ENCODE assay signal across 10 cellular contexts in the genomic region with DNA sequence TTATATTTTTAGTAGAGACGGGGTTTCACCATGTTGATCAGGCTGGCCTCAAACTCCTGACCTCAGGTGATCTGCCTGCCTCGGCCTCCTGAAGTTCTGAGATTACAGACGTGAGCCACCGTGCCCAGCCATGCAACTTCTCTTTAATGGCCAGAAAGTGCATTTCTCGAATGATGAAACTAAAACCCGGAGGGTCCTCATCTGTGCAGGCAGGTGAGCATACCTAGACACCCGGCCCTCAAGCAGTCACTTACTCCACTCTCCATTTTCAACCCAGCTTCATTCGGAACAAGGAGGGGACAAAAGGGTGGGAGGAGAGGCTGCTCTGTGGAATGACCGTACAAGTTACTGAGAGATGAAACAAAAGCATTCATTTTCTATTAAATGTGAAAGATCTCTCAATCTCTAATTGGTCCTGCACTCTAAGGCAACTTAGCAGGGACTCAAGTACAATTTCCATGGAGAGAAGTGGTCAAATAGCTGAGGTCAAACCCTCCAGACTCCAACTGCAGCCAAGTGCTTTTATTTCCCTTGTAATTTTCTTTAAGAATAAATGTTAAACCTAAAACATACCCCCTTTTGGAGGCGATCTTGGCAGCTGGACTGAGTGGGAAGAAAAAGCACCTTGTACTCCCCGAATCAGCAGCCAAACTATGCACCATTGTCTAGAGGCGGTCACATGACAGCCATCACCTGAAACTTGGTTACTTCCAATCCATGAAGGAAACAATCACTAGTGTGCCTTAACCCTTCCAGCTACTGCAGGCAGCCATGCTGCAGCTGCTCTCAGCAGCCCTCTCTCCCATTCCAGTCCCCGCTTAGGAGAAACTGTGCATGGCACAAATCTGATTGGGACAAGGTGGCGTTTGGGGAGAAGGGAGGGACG.
DNase-seq lines count a peak whose midpoint lies in the region; ATAC-seq and TF ChIP-seq lines count a peak whose summit lies in the region.
"Had no signal": no experiment of that assay in that cellular context is flagged by ENCODE, and none has a peak within 500 bp of the region (broad histone marks: within the 10 kb centered on the region; RNA-seq: fewer than 3 reads in every experiment).

No MANE protein-coding gene starts in this region.

- no peak for TF ChIP-seq EP300 in esophagus muscularis mucosa (IDR thresholded peaks at IDR 0.05)
- TF ChIP-seq EP300 in neural cell (conservative IDR thresholded peaks at IDR 0.05; ENCODE audit: poor library complexity, severe bottlenecking): no peak

- TF ChIP-seq POLR2A in esophagus muscularis mucosa (IDR thresholded peaks at IDR 0.05; ENCODE audit: low read depth): no peak

- H4K20me1 ChIP-seq in neural cell (ENCODE audit: insufficient read depth): no peaks in the 10 kb centered on the region

- H2AFZ ChIP-seq in neural cell (ENCODE audit: low read depth, low read length): no peak overlapping the region

- peaks cover 69% of the 10 kb centered on the region for H3K79me2 ChIP-seq in neural cell (replicated peaks; ENCODE audit: insufficient read depth, low read length)

- H3K9me3 ChIP-seq in NT2/D1 (ENCODE audit: insufficient read depth, low read length) (no peaks in the 10 kb centered on the region), esophagus muscularis mucosa (no peaks in the 10 kb centered on the region), neural cell (ENCODE audit: low read length) (no peaks in the 10 kb centered on the region)

- 47% methylated on average over 15 of the region's 15 CpGs for WGBS in esophagus muscularis mucosa

- peak overlapping the region; percentile 82 for H3K9ac ChIP-seq in NT2/D1 (ENCODE audit: insufficient read length, low read depth)
- H3K9ac ChIP-seq in neural cell (ENCODE audit: low read length): peak overlapping the region; percentile 58

- peaks cover 4% of the 10 kb centered on the region for H3F3A ChIP-seq in neural cell (ENCODE audit: insufficient read depth, low read length, poor library complexity, severe bottlenecking)

- H3K27ac ChIP-seq in esophagus muscularis mucosa (replicated peaks in 1 of 4) (peak overlapping the region; percentile 61 to 73 (median 72)), neural cell (ENCODE audit: low read length) (peak overlapping the region; percentile 73)

- no peak for ATAC-seq in HG03159 (IDR thresholded peaks at IDR 0.05; ENCODE audit: unreplicated experiment)
- no peak for ATAC-seq in HG03521 (IDR thresholded peaks at IDR 0.05; ENCODE audit: unreplicated experiment)
- ATAC-seq in HG02763 (IDR thresholded peaks at IDR 0.05; ENCODE audit: unreplicated experiment): no peak

- TF ChIP-seq CTCF in AG09309 (IDR thresholded peaks at IDR 0.05; ENCODE audit: control insufficient read depth, insufficient read depth, low read depth, low read length, missing control alignments) (no peak), esophagus muscularis mucosa (IDR thresholded peaks at IDR 0.05) (no peak), neural cell (IDR thresholded peaks at IDR 0.05; ENCODE audit: poor library complexity, severe bottlenecking) (no peak)

- intact Hi-C loops in esophagus muscularis mucosa (cut with DNase I): no loop called here

- H3K27me3 ChIP-seq in NT2/D1 (ENCODE audit: insufficient read depth, insufficient read length) (no peaks in the 10 kb centered on the region), esophagus muscularis mucosa (no peaks in the 10 kb centered on the region), neural cell (ENCODE audit: insufficient read depth, low read depth, low read length) (no peaks in the 10 kb centered on the region)

- DNase-seq in AG09309 (ENCODE audit: low read depth) (no peak), NT2/D1 (ENCODE audit: low read depth, low spot score) (no peak), esophagus muscularis mucosa (ENCODE audit: extremely low spot score) (no peak), GM19240 (ENCODE audit: insufficient read length, low spot score) (no peak)
- DNase-seq: DMS153, naive B cell had no signal

- H3K4me1 ChIP-seq in NT2/D1 (ENCODE audit: insufficient read depth, insufficient read length) (peaks cover 2% of the 10 kb centered on the region), esophagus muscularis mucosa (peaks cover 46 to 82% (median 74%) of the 10 kb centered on the region in 4 donors)

- no peak for TF ChIP-seq RAD21 in neural cell (conservative IDR thresholded peaks at IDR 0.05)

- peak overlapping the region; percentile 7 for H3K4me3 ChIP-seq in AG09309 (ENCODE audit: control insufficient read depth, low read depth, low read length)
- H3K4me3 ChIP-seq in NT2/D1 (ENCODE audit: insufficient read length, low read depth): peak overlapping the region; percentile 53
- peak overlapping the region; percentile 32 to 49 (median 39) for H3K4me3 ChIP-seq in esophagus muscularis mucosa
- H3K4me3 ChIP-seq in neural cell (ENCODE audit: low read length): peak overlapping the region; percentile 61

- H3K36me3 ChIP-seq in NT2/D1 (ENCODE audit: insufficient read depth, insufficient read length, low read length) (peaks cover 12% of the 10 kb centered on the region), esophagus muscularis mucosa (no peaks in the 10 kb centered on the region), neural cell (ENCODE audit: insufficient read depth, low read length) (no peaks in the 10 kb centered on the region)

- H3K4me2 ChIP-seq in neural cell (ENCODE audit: low read length): peak overlapping the region; percentile 27

- H3K9me2 ChIP-seq in neural cell (ENCODE audit: insufficient read depth, low read length): no peaks in the 10 kb centered on the region

TF ChIP-seq in neural cell, 6 proteins besides CTCF, POLR2A, EP300 and RAD21:
- TF ChIP-seq POLR2AphosphoS5 (IDR thresholded peaks at IDR 0.05) (peak; percentile 31), EZH2 (IDR thresholded peaks at IDR 0.05; ENCODE audit: borderline replicate concordance, insufficient read depth, low read length, poor library complexity, severe bottlenecking) (no peak), MXI1 (conservative IDR thresholded peaks at IDR 0.05; ENCODE audit: poor library complexity, severe bottlenecking) (peak; percentile 52), SMC3 (conservative IDR thresholded peaks at IDR 0.05; ENCODE audit: poor library complexity) (peak; percentile 28), TAF1 (IDR thresholded peaks at IDR 0.05; ENCODE audit: low read depth) (no peak)
- TF ChIP-seq, protein P1, sequence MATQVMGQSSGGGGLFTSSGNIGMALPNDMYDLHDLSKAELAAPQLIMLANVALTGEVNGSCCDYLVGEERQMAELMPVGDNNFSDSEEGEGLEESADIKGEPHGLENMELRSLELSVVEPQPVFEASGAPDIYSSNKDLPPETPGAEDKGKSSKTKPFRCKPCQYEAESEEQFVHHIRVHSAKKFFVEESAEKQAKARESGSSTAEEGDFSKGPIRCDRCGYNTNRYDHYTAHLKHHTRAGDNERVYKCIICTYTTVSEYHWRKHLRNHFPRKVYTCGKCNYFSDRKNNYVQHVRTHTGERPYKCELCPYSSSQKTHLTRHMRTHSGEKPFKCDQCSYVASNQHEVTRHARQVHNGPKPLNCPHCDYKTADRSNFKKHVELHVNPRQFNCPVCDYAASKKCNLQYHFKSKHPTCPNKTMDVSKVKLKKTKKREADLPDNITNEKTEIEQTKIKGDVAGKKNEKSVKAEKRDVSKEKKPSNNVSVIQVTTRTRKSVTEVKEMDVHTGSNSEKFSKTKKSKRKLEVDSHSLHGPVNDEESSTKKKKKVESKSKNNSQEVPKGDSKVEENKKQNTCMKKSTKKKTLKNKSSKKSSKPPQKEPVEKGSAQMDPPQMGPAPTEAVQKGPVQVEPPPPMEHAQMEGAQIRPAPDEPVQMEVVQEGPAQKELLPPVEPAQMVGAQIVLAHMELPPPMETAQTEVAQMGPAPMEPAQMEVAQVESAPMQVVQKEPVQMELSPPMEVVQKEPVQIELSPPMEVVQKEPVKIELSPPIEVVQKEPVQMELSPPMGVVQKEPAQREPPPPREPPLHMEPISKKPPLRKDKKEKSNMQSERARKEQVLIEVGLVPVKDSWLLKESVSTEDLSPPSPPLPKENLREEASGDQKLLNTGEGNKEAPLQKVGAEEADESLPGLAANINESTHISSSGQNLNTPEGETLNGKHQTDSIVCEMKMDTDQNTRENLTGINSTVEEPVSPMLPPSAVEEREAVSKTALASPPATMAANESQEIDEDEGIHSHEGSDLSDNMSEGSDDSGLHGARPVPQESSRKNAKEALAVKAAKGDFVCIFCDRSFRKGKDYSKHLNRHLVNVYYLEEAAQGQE (IDR thresholded peaks at IDR 0.05; ENCODE audit: borderline replicate concordance): no peak
TF ChIP-seq in neural cell: peak in this region for 3.

Comparison
In these comparisons a context has a peak if more than half of its experiments do, and no peak if none do; other contexts are left out.
1. H3K4me3 ChIP-seq: peak in every context shown above with its lines; median percentile 61 in neural cell; 53 in NT2/D1; 39 in esophagus muscularis mucosa; 7 in AG09309.